Comparison of ENCODE assay signal across 2 cellular contexts in the genomic region with DNA sequence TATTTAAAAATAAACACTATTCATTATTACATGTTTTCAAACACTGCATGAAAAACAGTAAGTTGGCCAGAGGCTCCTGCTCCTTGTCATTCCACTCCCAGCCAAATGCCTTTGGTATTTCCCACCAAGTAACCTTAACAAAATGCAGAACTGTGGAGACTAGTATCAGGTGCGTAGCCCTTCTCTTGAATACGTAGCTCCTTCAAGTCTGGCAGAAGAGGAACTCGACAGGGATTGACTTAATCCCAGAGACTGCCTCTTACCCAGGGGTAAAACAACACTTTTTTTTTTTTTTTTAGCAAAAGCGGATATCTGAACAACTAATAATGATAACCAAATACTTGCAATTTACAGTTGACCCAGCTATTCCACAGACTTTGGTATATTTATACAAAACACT.
TF ChIP-seq lines count a peak whose summit lies in the region.

No MANE protein-coding gene starts in this region.

TF ChIP-seq in SK-N-SH, 30 proteins besides CTCF, POLR2A, EP300 and RAD21 (continued from another document):
- TF ChIP-seq, protein P1, sequence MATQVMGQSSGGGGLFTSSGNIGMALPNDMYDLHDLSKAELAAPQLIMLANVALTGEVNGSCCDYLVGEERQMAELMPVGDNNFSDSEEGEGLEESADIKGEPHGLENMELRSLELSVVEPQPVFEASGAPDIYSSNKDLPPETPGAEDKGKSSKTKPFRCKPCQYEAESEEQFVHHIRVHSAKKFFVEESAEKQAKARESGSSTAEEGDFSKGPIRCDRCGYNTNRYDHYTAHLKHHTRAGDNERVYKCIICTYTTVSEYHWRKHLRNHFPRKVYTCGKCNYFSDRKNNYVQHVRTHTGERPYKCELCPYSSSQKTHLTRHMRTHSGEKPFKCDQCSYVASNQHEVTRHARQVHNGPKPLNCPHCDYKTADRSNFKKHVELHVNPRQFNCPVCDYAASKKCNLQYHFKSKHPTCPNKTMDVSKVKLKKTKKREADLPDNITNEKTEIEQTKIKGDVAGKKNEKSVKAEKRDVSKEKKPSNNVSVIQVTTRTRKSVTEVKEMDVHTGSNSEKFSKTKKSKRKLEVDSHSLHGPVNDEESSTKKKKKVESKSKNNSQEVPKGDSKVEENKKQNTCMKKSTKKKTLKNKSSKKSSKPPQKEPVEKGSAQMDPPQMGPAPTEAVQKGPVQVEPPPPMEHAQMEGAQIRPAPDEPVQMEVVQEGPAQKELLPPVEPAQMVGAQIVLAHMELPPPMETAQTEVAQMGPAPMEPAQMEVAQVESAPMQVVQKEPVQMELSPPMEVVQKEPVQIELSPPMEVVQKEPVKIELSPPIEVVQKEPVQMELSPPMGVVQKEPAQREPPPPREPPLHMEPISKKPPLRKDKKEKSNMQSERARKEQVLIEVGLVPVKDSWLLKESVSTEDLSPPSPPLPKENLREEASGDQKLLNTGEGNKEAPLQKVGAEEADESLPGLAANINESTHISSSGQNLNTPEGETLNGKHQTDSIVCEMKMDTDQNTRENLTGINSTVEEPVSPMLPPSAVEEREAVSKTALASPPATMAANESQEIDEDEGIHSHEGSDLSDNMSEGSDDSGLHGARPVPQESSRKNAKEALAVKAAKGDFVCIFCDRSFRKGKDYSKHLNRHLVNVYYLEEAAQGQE (IDR thresholded peaks at IDR 0.05; ENCODE audit: low read depth, low read length), result no peak
- TF ChIP-seq, protein P2, sequence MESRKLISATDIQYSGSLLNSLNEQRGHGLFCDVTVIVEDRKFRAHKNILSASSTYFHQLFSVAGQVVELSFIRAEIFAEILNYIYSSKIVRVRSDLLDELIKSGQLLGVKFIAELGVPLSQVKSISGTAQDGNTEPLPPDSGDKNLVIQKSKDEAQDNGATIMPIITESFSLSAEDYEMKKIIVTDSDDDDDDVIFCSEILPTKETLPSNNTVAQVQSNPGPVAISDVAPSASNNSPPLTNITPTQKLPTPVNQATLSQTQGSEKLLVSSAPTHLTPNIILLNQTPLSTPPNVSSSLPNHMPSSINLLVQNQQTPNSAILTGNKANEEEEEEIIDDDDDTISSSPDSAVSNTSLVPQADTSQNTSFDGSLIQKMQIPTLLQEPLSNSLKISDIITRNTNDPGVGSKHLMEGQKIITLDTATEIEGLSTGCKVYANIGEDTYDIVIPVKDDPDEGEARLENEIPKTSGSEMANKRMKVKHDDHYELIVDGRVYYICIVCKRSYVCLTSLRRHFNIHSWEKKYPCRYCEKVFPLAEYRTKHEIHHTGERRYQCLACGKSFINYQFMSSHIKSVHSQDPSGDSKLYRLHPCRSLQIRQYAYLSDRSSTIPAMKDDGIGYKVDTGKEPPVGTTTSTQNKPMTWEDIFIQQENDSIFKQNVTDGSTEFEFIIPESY (IDR thresholded peaks at IDR 0.05; ENCODE audit: borderline replicate concordance, low read depth), result no peak
- TF ChIP-seq, protein P3, sequence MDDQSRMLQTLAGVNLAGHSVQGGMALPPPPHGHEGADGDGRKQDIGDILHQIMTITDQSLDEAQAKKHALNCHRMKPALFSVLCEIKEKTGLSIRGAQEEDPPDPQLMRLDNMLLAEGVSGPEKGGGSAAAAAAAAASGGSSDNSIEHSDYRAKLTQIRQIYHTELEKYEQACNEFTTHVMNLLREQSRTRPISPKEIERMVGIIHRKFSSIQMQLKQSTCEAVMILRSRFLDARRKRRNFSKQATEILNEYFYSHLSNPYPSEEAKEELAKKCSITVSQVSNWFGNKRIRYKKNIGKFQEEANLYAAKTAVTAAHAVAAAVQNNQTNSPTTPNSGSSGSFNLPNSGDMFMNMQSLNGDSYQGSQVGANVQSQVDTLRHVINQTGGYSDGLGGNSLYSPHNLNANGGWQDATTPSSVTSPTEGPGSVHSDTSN (IDR thresholded peaks at IDR 0.05), result no peak
TF ChIP-seq in SK-N-SH: peak in this region for 0.

TF ChIP-seq in SK-N-SH treated with all-trans-retinoic acid at 6 μM for 48 hours, 23 proteins besides CTCF, POLR2A, EP300 and RAD21 (continued from another document):
- TF ChIP-seq, protein P4, sequence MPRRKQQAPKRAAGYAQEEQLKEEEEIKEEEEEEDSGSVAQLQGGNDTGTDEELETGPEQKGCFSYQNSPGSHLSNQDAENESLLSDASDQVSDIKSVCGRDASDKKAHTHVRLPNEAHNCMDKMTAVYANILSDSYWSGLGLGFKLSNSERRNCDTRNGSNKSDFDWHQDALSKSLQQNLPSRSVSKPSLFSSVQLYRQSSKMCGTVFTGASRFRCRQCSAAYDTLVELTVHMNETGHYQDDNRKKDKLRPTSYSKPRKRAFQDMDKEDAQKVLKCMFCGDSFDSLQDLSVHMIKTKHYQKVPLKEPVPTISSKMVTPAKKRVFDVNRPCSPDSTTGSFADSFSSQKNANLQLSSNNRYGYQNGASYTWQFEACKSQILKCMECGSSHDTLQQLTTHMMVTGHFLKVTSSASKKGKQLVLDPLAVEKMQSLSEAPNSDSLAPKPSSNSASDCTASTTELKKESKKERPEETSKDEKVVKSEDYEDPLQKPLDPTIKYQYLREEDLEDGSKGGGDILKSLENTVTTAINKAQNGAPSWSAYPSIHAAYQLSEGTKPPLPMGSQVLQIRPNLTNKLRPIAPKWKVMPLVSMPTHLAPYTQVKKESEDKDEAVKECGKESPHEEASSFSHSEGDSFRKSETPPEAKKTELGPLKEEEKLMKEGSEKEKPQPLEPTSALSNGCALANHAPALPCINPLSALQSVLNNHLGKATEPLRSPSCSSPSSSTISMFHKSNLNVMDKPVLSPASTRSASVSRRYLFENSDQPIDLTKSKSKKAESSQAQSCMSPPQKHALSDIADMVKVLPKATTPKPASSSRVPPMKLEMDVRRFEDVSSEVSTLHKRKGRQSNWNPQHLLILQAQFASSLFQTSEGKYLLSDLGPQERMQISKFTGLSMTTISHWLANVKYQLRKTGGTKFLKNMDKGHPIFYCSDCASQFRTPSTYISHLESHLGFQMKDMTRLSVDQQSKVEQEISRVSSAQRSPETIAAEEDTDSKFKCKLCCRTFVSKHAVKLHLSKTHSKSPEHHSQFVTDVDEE (CRISPR knock-in tag; IDR thresholded peaks at IDR 0.05), result no peak
- TF ChIP-seq ESRRG (CRISPR knock-in tag; IDR thresholded peaks at IDR 0.05) (no peak), OSR1 (CRISPR knock-in tag; IDR thresholded peaks at IDR 0.05) (no peak), CSDC2 (CRISPR knock-in tag; IDR thresholded peaks at IDR 0.05) (no peak), ZNF70 (CRISPR knock-in tag; IDR thresholded peaks at IDR 0.05) (no peak), ZNF565 (CRISPR knock-in tag; conservative IDR thresholded peaks at IDR 0.05; ENCODE audit: low read depth) (no peak), ZC3H10 (CRISPR knock-in tag; IDR thresholded peaks at IDR 0.05) (no peak), ZNF8 (CRISPR knock-in tag; IDR thresholded peaks at IDR 0.05) (no peak), RARB (CRISPR knock-in tag; IDR thresholded peaks at IDR 0.05) (no peak), PPARA (CRISPR knock-in tag; IDR thresholded peaks at IDR 0.05; ENCODE audit: borderline replicate concordance) (no peak), TOX (CRISPR knock-in tag; IDR thresholded peaks at IDR 0.05; ENCODE audit: borderline replicate concordance) (no peak), ISL1 (CRISPR knock-in tag; IDR thresholded peaks at IDR 0.05) (no peak), BACH2 (CRISPR knock-in tag; IDR thresholded peaks at IDR 0.05; ENCODE audit: borderline replicate concordance) (no peak), TCF4 (CRISPR knock-in tag; IDR thresholded peaks at IDR 0.05; ENCODE audit: borderline replicate concordance) (no peak)
- TF ChIP-seq, protein P5, sequence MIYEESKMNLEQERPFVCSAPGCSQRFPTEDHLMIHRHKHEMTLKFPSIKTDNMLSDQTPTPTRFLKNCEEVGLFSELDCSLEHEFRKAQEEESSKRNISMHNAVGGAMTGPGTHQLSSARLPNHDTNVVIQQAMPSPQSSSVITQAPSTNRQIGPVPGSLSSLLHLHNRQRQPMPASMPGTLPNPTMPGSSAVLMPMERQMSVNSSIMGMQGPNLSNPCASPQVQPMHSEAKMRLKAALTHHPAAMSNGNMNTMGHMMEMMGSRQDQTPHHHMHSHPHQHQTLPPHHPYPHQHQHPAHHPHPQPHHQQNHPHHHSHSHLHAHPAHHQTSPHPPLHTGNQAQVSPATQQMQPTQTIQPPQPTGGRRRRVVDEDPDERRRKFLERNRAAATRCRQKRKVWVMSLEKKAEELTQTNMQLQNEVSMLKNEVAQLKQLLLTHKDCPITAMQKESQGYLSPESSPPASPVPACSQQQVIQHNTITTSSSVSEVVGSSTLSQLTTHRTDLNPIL (CRISPR knock-in tag; IDR thresholded peaks at IDR 0.05; ENCODE audit: low read depth), result no peak
- TF ChIP-seq, protein P6, sequence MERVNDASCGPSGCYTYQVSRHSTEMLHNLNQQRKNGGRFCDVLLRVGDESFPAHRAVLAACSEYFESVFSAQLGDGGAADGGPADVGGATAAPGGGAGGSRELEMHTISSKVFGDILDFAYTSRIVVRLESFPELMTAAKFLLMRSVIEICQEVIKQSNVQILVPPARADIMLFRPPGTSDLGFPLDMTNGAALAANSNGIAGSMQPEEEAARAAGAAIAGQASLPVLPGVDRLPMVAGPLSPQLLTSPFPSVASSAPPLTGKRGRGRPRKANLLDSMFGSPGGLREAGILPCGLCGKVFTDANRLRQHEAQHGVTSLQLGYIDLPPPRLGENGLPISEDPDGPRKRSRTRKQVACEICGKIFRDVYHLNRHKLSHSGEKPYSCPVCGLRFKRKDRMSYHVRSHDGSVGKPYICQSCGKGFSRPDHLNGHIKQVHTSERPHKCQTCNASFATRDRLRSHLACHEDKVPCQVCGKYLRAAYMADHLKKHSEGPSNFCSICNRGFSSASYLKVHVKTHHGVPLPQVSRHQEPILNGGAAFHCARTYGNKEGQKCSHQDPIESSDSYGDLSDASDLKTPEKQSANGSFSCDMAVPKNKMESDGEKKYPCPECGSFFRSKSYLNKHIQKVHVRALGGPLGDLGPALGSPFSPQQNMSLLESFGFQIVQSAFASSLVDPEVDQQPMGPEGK (CRISPR knock-in tag; IDR thresholded peaks at IDR 0.05; ENCODE audit: borderline replicate concordance), result no peak
